In genomic region chr11:76744186-76745058, GRCh38 we compare ENCODE assay signal across 1 cellular context.
TF ChIP-seq lines count a peak whose summit lies in the region.

No MANE protein-coding gene starts in this region.

TF ChIP-seq in GM23338, 12 proteins besides CTCF, POLR2A, EP300 and RAD21 (continued from another document):
- TF ChIP-seq ZNF462 (CRISPR knock-in tag; IDR thresholded peaks at IDR 0.05) = no peak
- TF ChIP-seq ETS1 (IDR thresholded peaks at IDR 0.05) = no peak
- TF ChIP-seq NANOG (IDR thresholded peaks at IDR 0.05; ENCODE audit: borderline replicate concordance) = no peak
- TF ChIP-seq JUNB (IDR thresholded peaks at IDR 0.05; ENCODE audit: unreplicated experiment) = no peak
- no peak for TF ChIP-seq CREB1 (CRISPR knock-in tag; IDR thresholded peaks at IDR 0.05; ENCODE audit: low read depth)
- TF ChIP-seq ZNF331 (CRISPR knock-in tag; IDR thresholded peaks at IDR 0.05; ENCODE audit: low read depth) = no peak
- TF ChIP-seq EZH2phosphoT487 (IDR thresholded peaks at IDR 0.05; ENCODE audit: unreplicated experiment) = no peak
- no peak for TF ChIP-seq STAT1 (IDR thresholded peaks at IDR 0.05; ENCODE audit: unreplicated experiment)
